In the genomic region with DNA sequence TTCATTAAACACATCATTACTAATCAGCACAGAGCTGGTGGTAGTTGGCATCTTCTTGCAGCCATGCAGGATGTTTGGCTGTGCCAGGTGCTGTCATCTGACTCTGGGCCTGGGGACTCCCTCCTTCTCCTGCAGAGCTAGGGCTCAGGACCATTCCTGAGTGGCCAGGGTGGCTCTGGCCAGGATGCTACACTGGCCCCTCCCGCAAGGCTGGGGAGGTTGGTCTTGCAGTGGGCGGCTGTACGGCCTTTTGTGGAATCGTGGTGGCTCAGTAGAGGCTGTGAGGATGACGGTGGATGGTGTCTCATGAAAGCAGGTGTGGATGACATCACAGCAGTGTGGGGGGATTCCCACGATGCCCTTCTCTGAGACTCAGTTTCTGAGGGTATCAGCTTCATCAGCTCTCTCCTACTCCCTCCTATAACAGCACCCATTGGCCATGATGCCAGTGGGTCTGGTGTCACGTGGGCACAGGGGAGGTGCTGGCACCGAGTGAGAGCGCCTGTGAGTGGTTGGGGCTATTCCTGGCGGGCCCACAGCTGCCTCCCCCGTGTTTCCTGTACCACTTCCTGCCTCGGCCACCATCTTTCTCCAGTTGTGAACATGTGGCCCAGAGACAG, we compare ENCODE assay signal across 12 cellular contexts.
DNase-seq lines count a peak whose midpoint lies in the region; ATAC-seq and TF ChIP-seq lines count a peak whose summit lies in the region.
"Had no signal": no experiment of that assay in that cellular context is flagged by ENCODE, and none has a peak within 500 bp of the region (broad histone marks: within the 10 kb centered on the region; RNA-seq: fewer than 3 reads in every experiment).

No MANE protein-coding gene starts in this region.

- no peaks in the 10 kb centered on the region for H3K4me1 ChIP-seq in HAP-1
- H3K4me1 ChIP-seq in left ventricle myocardium inferior = no peaks in the 10 kb centered on the region
- H3K4me1 ChIP-seq: Peyer's patch had no signal

- TF ChIP-seq CTCF in left ventricle myocardium inferior (IDR thresholded peaks at IDR 0.05; ENCODE audit: borderline replicate concordance) = no peak

- H3K36me3 ChIP-seq in KOPT-K1 (ENCODE audit: insufficient read depth, low read length) (no peaks in the 10 kb centered on the region), HAP-1 (replicated peaks) (no peaks in the 10 kb centered on the region), left ventricle myocardium inferior (no peaks in the 10 kb centered on the region)
- H3K36me3 ChIP-seq: Peyer's patch had no signal

- H3K36me3 Mint-ChIP-seq in activated CD8-positive, alpha-beta T cell treated with anti-CD3 and anti-CD28 coated beads, Interleukin-2, amount 10 ng/mL, durations not matched to agents 7 days and 5 days (ENCODE audit: low read depth) = peaks cover 10% of the 10 kb centered on the region

- peak; percentile 46 for ATAC-seq in activated CD8-positive, alpha-beta T cell treated with anti-CD3 and anti-CD28 coated beads, Interleukin-2, amount 10 ng/mL, durations not matched to agents 7 days and 5 days

- H3K4me1 Mint-ChIP-seq in activated CD8-positive, alpha-beta T cell treated with anti-CD3 and anti-CD28 coated beads, Interleukin-2, amount 10 ng/mL, durations not matched to agents 7 days and 5 days (ENCODE audit: low read depth) = peaks cover 42% of the 10 kb centered on the region

- H3K4me3 Mint-ChIP-seq in activated CD8-positive, alpha-beta T cell treated with anti-CD3 and anti-CD28 coated beads, Interleukin-2, amount 10 ng/mL, durations not matched to agents 7 days and 5 days = no peak overlapping the region

- DNase-seq in activated CD8-positive, alpha-beta T cell treated with anti-CD3 and anti-CD28 coated beads, Interleukin-2, amount 10 ng/mL, durations not matched to agents 7 days and 5 days = peak; percentile 68
- DNase-seq in effector CD4-positive, alpha-beta T cell = peak; percentile 12
- peak; percentile 9 for DNase-seq in stimulated activated CD8-positive, alpha-beta memory T cell treated with anti-CD3 and anti-CD28 coated beads, Interleukin-12 subunit alpha, Interleukin-12 subunit beta, amount 100 ng/mL, for 1 hour (ENCODE audit: low read depth)
- DNase-seq in NCI-H446 treated with DMSO at 0.1 percent for 48 hours (lab: John Stamatoyannopoulos, UW) (no peak), HAP-1 (ENCODE audit: low spot score in 2 of 2) (no peak), HT-29 (ENCODE audit: low spot score) (no peak), left ventricle myocardium inferior (no peak)
- DNase-seq: COR-L47, GOT3, NCI-H187, Peyer's patch had no signal

- H3K27me3 ChIP-seq in HAP-1 (ENCODE audit: low read depth) (no peaks in the 10 kb centered on the region), left ventricle myocardium inferior (ENCODE audit: low read depth) (peaks cover 76% of the 10 kb centered on the region)
- H3K27me3 ChIP-seq: Peyer's patch had no signal

- H3K27ac ChIP-seq in KOPT-K1 (ENCODE audit: low read depth, low read length, poor library complexity, severe bottlenecking) = peak overlapping the region; percentile 95
- H3K27ac ChIP-seq in left ventricle myocardium inferior (replicated peaks) = no peak overlapping the region
- H3K27ac ChIP-seq: Peyer's patch had no signal

- CTCF ChIA-PET in activated CD8-positive, alpha-beta T cell treated with anti-CD3 and anti-CD28 coated beads, Interleukin-2, amount 10 ng/mL, durations not matched to agents 7 days and 5 days (lab: Charles Lee) = no interaction called here

- peaks cover 19% of the 10 kb centered on the region for H3K27me3 Mint-ChIP-seq in activated CD8-positive, alpha-beta T cell treated with anti-CD3 and anti-CD28 coated beads, Interleukin-2, amount 10 ng/mL, durations not matched to agents 7 days and 5 days (ENCODE audit: low read depth)

- no peaks in the 10 kb centered on the region for H3K9me3 ChIP-seq in KOPT-K1 (ENCODE audit: insufficient read depth, low read length, poor library complexity, severe bottlenecking)
- H3K9me3 ChIP-seq in HAP-1 = no peaks in the 10 kb centered on the region
- H3K9me3 ChIP-seq in left ventricle myocardium inferior (replicated peaks) = no peaks in the 10 kb centered on the region
- H3K9me3 ChIP-seq: Peyer's patch had no signal

- peaks cover 11% of the 10 kb centered on the region for H3K9me3 Mint-ChIP-seq in activated CD8-positive, alpha-beta T cell treated with anti-CD3 and anti-CD28 coated beads, Interleukin-2, amount 10 ng/mL, durations not matched to agents 7 days and 5 days (ENCODE audit: insufficient read depth)

- intact Hi-C loops in left ventricle myocardium inferior (cut with micrococcal nuclease) = no loop called here

- in situ Hi-C loops in HAP-1 (cut with MboI; ENCODE audit: low sequenced_read_pairs) = no loop called here

- POLR2A ChIA-PET in activated CD8-positive, alpha-beta T cell treated with anti-CD3 and anti-CD28 coated beads, Interleukin-2, amount 10 ng/mL, durations not matched to agents 7 days and 5 days (lab: Charles Lee) = no interaction called here

- H3K27ac Mint-ChIP-seq in activated CD8-positive, alpha-beta T cell treated with anti-CD3 and anti-CD28 coated beads, Interleukin-2, amount 10 ng/mL, durations not matched to agents 7 days and 5 days = peak overlapping the region; percentile 69

- H3K4me3 ChIP-seq in HAP-1 (no peak overlapping the region), left ventricle myocardium inferior (no peak overlapping the region)
- H3K4me3 ChIP-seq: Peyer's patch had no signal

Comparison
In these comparisons a context has a peak if more than half of its experiments do, and no peak if none do; other contexts are left out.
1. DNase-seq: peak in activated CD8-positive, alpha-beta T cell treated with anti-CD3 and anti-CD28 coated beads, Interleukin-2, amount 10 ng/mL, durations not matched to agents 7 days and 5 days (single experiment), effector CD4-positive, alpha-beta T cell (single experiment) and stimulated activated CD8-positive, alpha-beta memory T cell treated with anti-CD3 and anti-CD28 coated beads, Interleukin-12 subunit alpha, Interleukin-12 subunit beta, amount 100 ng/mL, for 1 hour (single experiment); none in NCI-H446 treated with DMSO at 0.1 percent for 48 hours (single experiment), HAP-1 (0 of 2), HT-29 (single experiment) and left ventricle myocardium inferior (single experiment).